ENCODE assay signal across 25 cellular contexts in the genomic region with DNA sequence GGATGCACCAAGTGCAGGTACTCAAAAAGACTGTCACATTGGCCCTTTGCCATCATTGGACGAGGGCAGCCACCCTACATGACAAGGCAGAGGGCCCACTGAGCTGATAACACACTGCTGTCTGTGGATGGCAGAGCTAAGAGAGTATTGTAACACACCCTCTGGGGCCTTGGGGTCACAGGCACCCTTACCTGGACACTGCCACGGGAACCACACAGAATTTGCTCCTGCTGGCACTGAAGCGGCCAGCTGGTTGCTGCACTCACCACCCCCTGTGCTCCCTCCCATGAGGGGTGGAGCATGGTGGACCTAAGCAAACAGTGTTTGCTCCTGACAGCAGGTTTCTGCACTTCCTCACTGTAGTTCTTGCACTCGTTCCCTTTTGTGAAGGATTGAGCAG.
"Had no signal": no experiment of that assay in that cellular context is flagged by ENCODE, and none has a peak within 500 bp of the region (broad histone marks: within the 10 kb centered on the region; RNA-seq: fewer than 3 reads in every experiment).

No MANE protein-coding gene starts in this region.

- H3K4me3 ChIP-seq: esophagus squamous epithelium, gastroesophageal sphincter, lung, psoas muscle, right lobe of liver, testis, tibial nerve, upper lobe of right lung, vagina had no signal

- H3K27ac ChIP-seq: epithelial cell of prostate, esophagus squamous epithelium, gastroesophageal sphincter, psoas muscle, right lobe of liver, testis, tibial nerve, upper lobe of right lung, vagina had no signal

- FAIRE-seq: keratinocyte had no signal

- H3K9me3 Mint-ChIP-seq: stimulated activated naive CD8-positive, alpha-beta T cell treated with anti-CD3 and anti-CD28 coated beads, Interleukin-15, amount 100 ng/mL, for 72 hours had no signal

- H3K4me1 ChIP-seq: esophagus squamous epithelium, psoas muscle, right lobe of liver, testis, tibial nerve, upper lobe of right lung, vagina had no signal

- H3K36me3 ChIP-seq: esophagus squamous epithelium, gastroesophageal sphincter, right lobe of liver, upper lobe of right lung, vagina had no signal

- H3K27me3 ChIP-seq: esophagus squamous epithelium, gastroesophageal sphincter, right lobe of liver, testis, tibial nerve, upper lobe of right lung, vagina had no signal

- ATAC-seq: gastroesophageal sphincter; left cardiac atrium; left ventricle myocardium superior; natural killer cell treated with Interleukin-12 subunit alpha and Interleukin-12 subunit beta and Interleukin-15 and Interleukin-18, amount 100 ng/mL, for 72 hours; psoas muscle; right lobe of liver; stimulated activated naive B cell treated with anti-CD40 and anti-IgM and Interleukin-4, amounts not matched to agents 10 μg/mL and 1 μg/mL and 100 μg/mL, for 72 hours; stimulated activated naive CD8-positive, alpha-beta T cell treated with anti-CD3 and anti-CD28 coated beads, Interleukin-15, amount 100 ng/mL, for 72 hours; upper lobe of right lung had no signal

- H3K4me1 Mint-ChIP-seq: immature natural killer cell; stimulated activated naive CD8-positive, alpha-beta T cell treated with anti-CD3 and anti-CD28 coated beads, Interleukin-15, amount 100 ng/mL, for 72 hours had no signal

- H3K36me3 Mint-ChIP-seq: immature natural killer cell; natural killer cell treated with Interleukin-12 subunit alpha and Interleukin-12 subunit beta and Interleukin-15 and Interleukin-18, amount 100 ng/mL, for 72 hours had no signal

- H3K27ac Mint-ChIP-seq: immature natural killer cell; natural killer cell treated with Interleukin-12 subunit alpha and Interleukin-12 subunit beta and Interleukin-15 and Interleukin-18, amount 100 ng/mL, for 72 hours; stimulated activated naive B cell treated with anti-CD40 and anti-IgM and Interleukin-4, amounts not matched to agents 10 μg/mL and 1 μg/mL and 100 μg/mL, for 72 hours; stimulated activated naive CD8-positive, alpha-beta T cell treated with anti-CD3 and anti-CD28 coated beads, Interleukin-15, amount 100 ng/mL, for 72 hours had no signal

- H3K9me3 ChIP-seq: esophagus squamous epithelium, gastroesophageal sphincter, psoas muscle, right lobe of liver, testis, upper lobe of right lung, vagina had no signal

- H3K4me3 Mint-ChIP-seq: immature natural killer cell; natural killer cell treated with Interleukin-12 subunit alpha and Interleukin-12 subunit beta and Interleukin-15 and Interleukin-18, amount 100 ng/mL, for 72 hours; stimulated activated naive B cell treated with anti-CD40 and anti-IgM and Interleukin-4, amounts not matched to agents 10 μg/mL and 1 μg/mL and 100 μg/mL, for 72 hours; stimulated activated naive CD8-positive, alpha-beta T cell treated with anti-CD3 and anti-CD28 coated beads, Interleukin-15, amount 100 ng/mL, for 72 hours had no signal

- DNase-seq: effector memory CD4-positive, alpha-beta T cell; esophagus squamous epithelium; foreskin fibroblast; glutamatergic neuron; immature natural killer cell; left cardiac atrium; left ventricle myocardium superior; mesenchymal stem cell; midbrain; psoas muscle; retina; right lobe of liver; stimulated activated CD4-positive, alpha-beta T cell treated with anti-CD3 and anti-CD28 coated beads, Interleukin-4, amount 100 ng/mL, for 1 hour; stimulated activated CD8-positive, alpha-beta memory T cell treated with anti-CD3 and anti-CD28 coated beads, Interleukin-4, amount 100 ng/mL, for 48 hours; stimulated activated naive B cell treated with anti-CD40 and anti-IgM and Interleukin-4, amounts not matched to agents 10 μg/mL and 1 μg/mL and 100 μg/mL, for 72 hours; stimulated activated naive CD8-positive, alpha-beta T cell treated with anti-CD3 and anti-CD28 coated beads, Interleukin-15, amount 100 ng/mL, for 72 hours; testis; upper lobe of right lung had no signal

- H3K27me3 Mint-ChIP-seq: natural killer cell treated with Interleukin-12 subunit alpha and Interleukin-12 subunit beta and Interleukin-15 and Interleukin-18, amount 100 ng/mL, for 72 hours; stimulated activated naive B cell treated with anti-CD40 and anti-IgM and Interleukin-4, amounts not matched to agents 10 μg/mL and 1 μg/mL and 100 μg/mL, for 72 hours; stimulated activated naive CD8-positive, alpha-beta T cell treated with anti-CD3 and anti-CD28 coated beads, Interleukin-15, amount 100 ng/mL, for 72 hours had no signal
